8 cellular contexts compared by ENCODE assay signal in genomic region chr18:76495435-76496199, GRCh38. TPM values are rescaled to one million over a fixed set of nuclear protein-coding genes. Genes with fewer than 3 reads are reported as not detected.
DNase-seq lines count a peak whose midpoint lies in the region; ATAC-seq and TF ChIP-seq lines count a peak whose summit lies in the region.

No MANE protein-coding gene starts in this region.

- intact Hi-C loops in left ventricle myocardium superior (cut with micrococcal nuclease) = no loop called here
- intact Hi-C loops in psoas muscle (cut with DNase I) = loop anchor here in 1 of 2 donors (10.0 kb wide), 1 partner anchor 119 kb away; no protein-coding TSS in a partner anchor

- H3K27me3 ChIP-seq in psoas muscle (ENCODE audit: insufficient read depth in 3 of 3, low read length in 2 of 3) = no peaks in the 10 kb centered on the region

- ATAC-seq in GM18511 (IDR thresholded peaks at IDR 0.05; ENCODE audit: unreplicated experiment) = peak; percentile 13
- peak; percentile 18 for ATAC-seq in left ventricle myocardium superior
- ATAC-seq in psoas muscle = peak; percentile 24 to 64 (median 49)
- ATAC-seq in GM18520 (IDR thresholded peaks at IDR 0.05; ENCODE audit: unreplicated experiment) = no peak
- no peak for ATAC-seq in HG02840 (IDR thresholded peaks at IDR 0.05; ENCODE audit: low FRiP score, unreplicated experiment)

- H3K4me3 Mint-ChIP-seq in activated naive CD4-positive, alpha-beta T cell treated with anti-CD3 and anti-CD28 coated beads, Interleukin-2, amount 50 U/mL, for 24 hours = peak overlapping the region; percentile 92

- no peaks in the 10 kb centered on the region for H3K4me1 ChIP-seq in psoas muscle

- WGBS in psoas muscle, 3 donors = 1% methylated on average over 41 to 44 of the region's 44 CpGs

- DNase-seq in AG08396 (ENCODE audit: low spot score) = peak; percentile 68
- DNase-seq in NCI-H146 treated with DMSO at 0.1 percent for 48 hours (lab: John Stamatoyannopoulos, UW; ENCODE audit: unreplicated experiment) = peak; percentile 45
- DNase-seq in left ventricle myocardium superior = peak; percentile 52
- DNase-seq in psoas muscle = peak; percentile 57 to 62

- peak overlapping the region; percentile 92 for H3K4me3 ChIP-seq in psoas muscle

- no peaks in the 10 kb centered on the region for H3K9me3 Mint-ChIP-seq in activated naive CD4-positive, alpha-beta T cell treated with anti-CD3 and anti-CD28 coated beads, Interleukin-2, amount 50 U/mL, for 24 hours

- H3K27me3 Mint-ChIP-seq in activated naive CD4-positive, alpha-beta T cell treated with anti-CD3 and anti-CD28 coated beads, Interleukin-2, amount 50 U/mL, for 24 hours = no peaks in the 10 kb centered on the region

- H3K36me3 ChIP-seq in psoas muscle (ENCODE audit: insufficient read depth in 1 of 2, low read depth in 1 of 2) = no peaks in the 10 kb centered on the region

- H3K27ac ChIP-seq in psoas muscle = peak overlapping the region; percentile 91

- peaks cover 22% of the 10 kb centered on the region for H3K4me1 Mint-ChIP-seq in activated naive CD4-positive, alpha-beta T cell treated with anti-CD3 and anti-CD28 coated beads, Interleukin-2, amount 50 U/mL, for 24 hours

- TF ChIP-seq CTCF in psoas muscle (IDR thresholded peaks at IDR 0.05) = no peak

- H3K9me3 ChIP-seq in psoas muscle = no peaks in the 10 kb centered on the region

- peak overlapping the region; percentile 30 for H3K27ac Mint-ChIP-seq in activated naive CD4-positive, alpha-beta T cell treated with anti-CD3 and anti-CD28 coated beads, Interleukin-2, amount 50 U/mL, for 24 hours

- no peaks in the 10 kb centered on the region for H3K36me3 Mint-ChIP-seq in activated naive CD4-positive, alpha-beta T cell treated with anti-CD3 and anti-CD28 coated beads, Interleukin-2, amount 50 U/mL, for 24 hours

RNA-seq across cellular contexts. Expression of gene ZNF516, which starts 0.6 kb away (rescaled TPM):
- total RNA-seq in left ventricle myocardium superior (14.0 TPM), psoas muscle (10 to 100 TPM in 3 of 4 donors, 1 to 10 TPM in 1; 9.6 to 20.6 (median 17.2) TPM)
- 1 to 10 TPM; 2.4 to 8.1 (median 2.7) TPM for polyA plus RNA-seq in psoas muscle

Comparison
In these comparisons a context has a peak if more than half of its experiments do, and no peak if none do; other contexts are left out.
1. ATAC-seq: peak in GM18511 (single experiment), left ventricle myocardium superior (single experiment) and psoas muscle (4 of 4); none in GM18520 (single experiment) and HG02840 (single experiment).
2. Peak in every context shown above with its lines, with median percentiles within 50 percentile points of each other: DNase-seq.